Comparison of ENCODE assay signal across 10 cellular contexts in the genomic region with DNA sequence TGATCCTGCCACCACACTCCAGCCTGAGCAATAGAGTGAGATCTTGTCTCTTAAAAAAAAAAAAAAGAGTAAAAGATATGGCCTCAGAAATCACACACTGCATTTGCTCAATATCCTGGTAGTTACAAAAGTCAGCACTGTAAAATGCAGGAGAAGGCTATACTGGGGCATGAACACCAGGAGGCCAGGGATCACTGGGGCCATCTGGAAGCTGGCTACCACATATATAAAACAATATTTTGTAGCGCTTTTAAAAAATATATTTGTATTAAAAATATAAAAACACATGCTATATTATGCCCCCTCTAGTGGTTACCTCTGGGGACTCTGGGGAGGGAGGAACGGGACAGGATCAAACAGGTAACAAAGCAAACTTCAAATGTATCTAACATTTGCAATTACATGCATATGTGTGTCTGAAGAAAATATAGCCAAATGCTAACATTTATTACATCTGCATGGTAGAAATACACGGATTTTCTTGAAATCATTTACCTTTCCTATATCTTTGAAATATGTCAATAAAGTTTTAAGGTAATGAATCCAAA. TPM values are rescaled to one million over a fixed set of nuclear protein-coding genes. Genes with fewer than 3 reads are reported as not detected.
DNase-seq lines count a peak whose midpoint lies in the region; ATAC-seq and TF ChIP-seq lines count a peak whose summit lies in the region.
"Had no signal": no experiment of that assay in that cellular context is flagged by ENCODE, and none has a peak within 500 bp of the region (broad histone marks: within the 10 kb centered on the region; RNA-seq: fewer than 3 reads in every experiment).

No MANE protein-coding gene starts in this region.

- peak; percentile 64 for TF ChIP-seq CTCF in astrocyte of the spinal cord (IDR thresholded peaks at IDR 0.05; ENCODE audit: low read depth, low read length)

- H3K4me1 Mint-ChIP-seq in naive B cell: peaks cover 8 to 20% (median 14%) of the 10 kb centered on the region in 3 donors

- H3K4me3 ChIP-seq in astrocyte of the spinal cord (ENCODE audit: low read depth, low read length): no peak overlapping the region
- H3K4me3 ChIP-seq: BLaER1 had no signal

- in situ Hi-C loops in astrocyte of the spinal cord (cut with HindIII; ENCODE audit: low sequenced_read_pairs): no loop called here

- H3K27ac Mint-ChIP-seq in naive B cell: no peak overlapping the region
- H3K27ac Mint-ChIP-seq: T-helper 17 cell had no signal

- ATAC-seq in naive B cell (ENCODE audit: low read depth in 2 of 2) (no peak), HG03175 (IDR thresholded peaks at IDR 0.05; ENCODE audit: unreplicated experiment) (no peak), GM18868 (IDR thresholded peaks at IDR 0.05; ENCODE audit: unreplicated experiment) (no peak)
- ATAC-seq: T-helper 17 cell had no signal

- H3K9me3 Mint-ChIP-seq in naive B cell: no peaks in the 10 kb centered on the region

- DNase-seq in DMS153 treated with DMSO at 0.1 percent for 48 hours (lab: John Stamatoyannopoulos, UW; ENCODE audit: unreplicated experiment) (peak; percentile 0), DMS153 (lab: John Stamatoyannopoulos, UW) (no peak), MV-4-11 (lab: John Stamatoyannopoulos, UW) (peak; percentile 44), astrocyte of the spinal cord (ENCODE audit: low read depth, low spot score) (no peak), naive B cell (peak; percentile 2), NCI-H146 (lab: John Stamatoyannopoulos, UW) (no peak)

- no peak overlapping the region for H3K4me3 Mint-ChIP-seq in naive B cell
- H3K4me3 Mint-ChIP-seq: T-helper 17 cell had no signal

- H3K36me3 Mint-ChIP-seq in naive B cell: no peaks in the 10 kb centered on the region

- H3K27me3 Mint-ChIP-seq in naive B cell: no peaks in the 10 kb centered on the region
- H3K27me3 Mint-ChIP-seq: T-helper 17 cell had no signal

RNA-seq across cellular contexts. Expression of gene C4orf46, which starts 4.0 kb away (rescaled TPM):
- 1 to 10 TPM; 4.6 to 7.2 (median 5.6) TPM for polyA plus RNA-seq in naive B cell (ENCODE audit: low read depth in 6 of 6)

RNA-seq across cellular contexts. Expression of gene ETFDH, which starts 4.4 kb away (rescaled TPM):
- polyA plus RNA-seq in naive B cell (ENCODE audit: low read depth in 6 of 6): 1 to 10 TPM; 2.1 to 8.0 (median 5.5) TPM

RNA-seq across cellular contexts. Expression of gene PPID, which starts 55.5 kb away (rescaled TPM):
- 10 to 100 TPM; 30.5 to 49.0 (median 46.0) TPM for polyA plus RNA-seq in naive B cell (ENCODE audit: low read depth in 6 of 6)

Comparison
In these comparisons a context has a peak if more than half of its experiments do, and no peak if none do; other contexts are left out.
1. DNase-seq: peak in DMS153 treated with DMSO at 0.1 percent for 48 hours (single experiment), MV-4-11 (single experiment) and naive B cell (single experiment); none in DMS153 (single experiment), astrocyte of the spinal cord (single experiment) and NCI-H146 (single experiment).